ENCODE assay signal across 19 cellular contexts in genomic region chr11:66902486-66903177, GRCh38.
"Had no signal": no experiment of that assay in that cellular context is flagged by ENCODE, and none has a peak within 500 bp of the region (broad histone marks: within the 10 kb centered on the region; RNA-seq: fewer than 3 reads in every experiment).

No MANE protein-coding gene starts in this region.

- H3K4me3 ChIP-seq: tibial artery had no signal

- H3K27me3 Mint-ChIP-seq: activated CD4-positive, alpha-beta memory T cell treated with anti-CD3 and anti-CD28 coated beads, Interleukin-2, amount 10 ng/mL, durations not matched to agents 7 days and 5 days; progenitor cell of endocrine pancreas had no signal

- H3K9me3 Mint-ChIP-seq: activated CD4-positive, alpha-beta memory T cell treated with anti-CD3 and anti-CD28 coated beads, Interleukin-2, amount 10 ng/mL, durations not matched to agents 7 days and 5 days; activated CD4-positive, alpha-beta T cell treated with anti-CD3 and anti-CD28 coated beads, Interleukin-2, amount 10 ng/mL, durations not matched to agents 24 days and 14 days; activated naive CD4-positive, alpha-beta T cell treated with anti-CD3 and anti-CD28 coated beads, Interleukin-2, amount 10 ng/mL, durations not matched to agents 7 days and 5 days; immature natural killer cell; natural killer cell treated with Interleukin-12 subunit alpha and Interleukin-12 subunit beta and Interleukin-15 and Interleukin-18, amount 100 ng/mL, for 72 hours had no signal

- H3K36me3 ChIP-seq: tibial artery had no signal

- H3K27ac ChIP-seq: tibial artery had no signal

- H3K36me3 Mint-ChIP-seq: activated naive CD4-positive, alpha-beta T cell treated with anti-CD3 and anti-CD28 coated beads, Interleukin-2, amount 10 ng/mL, durations not matched to agents 7 days and 5 days; immature natural killer cell; natural killer cell treated with Interleukin-12 subunit alpha and Interleukin-12 subunit beta and Interleukin-15 and Interleukin-18, amount 100 ng/mL, for 72 hours had no signal

- H3K4me1 Mint-ChIP-seq: activated CD4-positive, alpha-beta memory T cell treated with anti-CD3 and anti-CD28 coated beads, Interleukin-2, amount 10 ng/mL, durations not matched to agents 7 days and 5 days; activated CD4-positive, alpha-beta T cell treated with anti-CD3 and anti-CD28 coated beads, Interleukin-2, amount 10 ng/mL, durations not matched to agents 24 days and 14 days; activated naive CD4-positive, alpha-beta T cell treated with anti-CD3 and anti-CD28 coated beads, Interleukin-2, amount 10 ng/mL, durations not matched to agents 7 days and 5 days; immature natural killer cell had no signal

- H3K4me3 Mint-ChIP-seq: activated CD4-positive, alpha-beta memory T cell treated with anti-CD3 and anti-CD28 coated beads, Interleukin-2, amount 10 ng/mL, durations not matched to agents 7 days and 5 days; activated CD4-positive, alpha-beta T cell treated with anti-CD3 and anti-CD28 coated beads, Interleukin-2, amount 10 ng/mL, durations not matched to agents 24 days and 14 days; activated naive CD4-positive, alpha-beta T cell treated with anti-CD3 and anti-CD28 coated beads, Interleukin-2, amount 10 ng/mL, durations not matched to agents 7 days and 5 days; immature natural killer cell; natural killer cell treated with Interleukin-12 subunit alpha and Interleukin-12 subunit beta and Interleukin-15 and Interleukin-18, amount 100 ng/mL, for 72 hours had no signal

- H3K4me1 ChIP-seq: tibial artery had no signal

- DNase-seq: activated CD4-positive, alpha-beta memory T cell treated with anti-CD3 and anti-CD28 coated beads, Interleukin-2, amount 10 ng/mL, durations not matched to agents 7 days and 5 days; activated CD4-positive, alpha-beta T cell treated with anti-CD3 and anti-CD28 coated beads, Interleukin-2, amount 10 ng/mL, durations not matched to agents 24 days and 14 days; activated effector memory CD4-positive, alpha-beta T cell treated with anti-CD3 and anti-CD28 coated beads, Interleukin-2, amount 50 U/mL, for 16 hours; activated naive CD4-positive, alpha-beta T cell treated with anti-CD3 and anti-CD28 coated beads, Interleukin-2, amount 10 ng/mL, durations not matched to agents 7 days and 5 days; amygdala; dermis blood vessel endothelial cell; effector CD8-positive, alpha-beta T cell; erythroblast; foreskin fibroblast; immature natural killer cell; left ventricle myocardium superior; midbrain; retina; stimulated activated CD4-positive, alpha-beta T cell treated with anti-CD3 and anti-CD28 coated beads, Interleukin-4, amount 100 ng/mL, for 1 hour; stimulated activated naive CD4-positive, alpha-beta T cell treated with Interleukin-2 at 50 U/mL for 16 hours; tibial artery had no signal

- H3K27ac Mint-ChIP-seq: activated CD4-positive, alpha-beta memory T cell treated with anti-CD3 and anti-CD28 coated beads, Interleukin-2, amount 10 ng/mL, durations not matched to agents 7 days and 5 days; activated CD4-positive, alpha-beta T cell treated with anti-CD3 and anti-CD28 coated beads, Interleukin-2, amount 10 ng/mL, durations not matched to agents 24 days and 14 days; activated naive CD4-positive, alpha-beta T cell treated with anti-CD3 and anti-CD28 coated beads, Interleukin-2, amount 10 ng/mL, durations not matched to agents 7 days and 5 days; immature natural killer cell; natural killer cell treated with Interleukin-12 subunit alpha and Interleukin-12 subunit beta and Interleukin-15 and Interleukin-18, amount 100 ng/mL, for 72 hours; progenitor cell of endocrine pancreas had no signal

- H3K9me3 ChIP-seq: tibial artery had no signal

- ATAC-seq: activated CD4-positive, CD25-positive, alpha-beta regulatory T cell treated with anti-CD3 and anti-CD28 coated beads, Interleukin-2, amount 50 U/mL, for 24 hours; left ventricle myocardium superior; natural killer cell treated with Interleukin-12 subunit alpha and Interleukin-12 subunit beta and Interleukin-15 and Interleukin-18, amount 100 ng/mL, for 72 hours had no signal

- H3K27me3 ChIP-seq: tibial artery had no signal
